17 cellular contexts compared by ENCODE assay signal in genomic region chr19:28578786-28579505, GRCh38.
"Had no signal": no experiment of that assay in that cellular context is flagged by ENCODE, and none has a peak within 500 bp of the region (broad histone marks: within the 10 kb centered on the region; RNA-seq: fewer than 3 reads in every experiment).

No MANE protein-coding gene starts in this region.

- H3K9me3 Mint-ChIP-seq: mesothelial cell of epicardium had no signal

- H3K36me3 Mint-ChIP-seq: mesothelial cell of epicardium, natural killer cell, neural progenitor cell had no signal

- H2AFZ ChIP-seq: neural progenitor cell had no signal

- H3K27me3 ChIP-seq: colonic mucosa, neural progenitor cell, ovary, stomach had no signal

- H3K9ac ChIP-seq: neural progenitor cell had no signal

- DNase-seq: colonic mucosa; effector CD4-positive, alpha-beta T cell; islet precursor cell; mammary epithelial cell; natural killer cell; nucleus accumbens; ovary; psoas muscle; stimulated activated CD4-positive, alpha-beta T cell treated with anti-CD3 and anti-CD28 coated beads, Interleukin-2, amount 100 ng/mL, for 24 hours; stimulated activated naive CD4-positive, alpha-beta T cell; stomach; substantia nigra had no signal

- H3K4me1 ChIP-seq: colonic mucosa, neural progenitor cell, psoas muscle had no signal

- ATAC-seq: natural killer cell, psoas muscle, sciatic nerve had no signal

- H3K9me3 ChIP-seq: colonic mucosa, ovary, psoas muscle, thoracic aorta had no signal

- H3K4me3 Mint-ChIP-seq: mesothelial cell of epicardium, natural killer cell, neural progenitor cell had no signal

- FAIRE-seq: frontal cortex had no signal

- H3K27ac ChIP-seq: colonic mucosa, neural progenitor cell, ovary, psoas muscle, stomach, thoracic aorta had no signal

- H3K4me3 ChIP-seq: colonic mucosa, neural progenitor cell, ovary, psoas muscle, stomach, thoracic aorta had no signal

- H3K36me3 ChIP-seq: colonic mucosa, neural progenitor cell, ovary, stomach, thoracic aorta had no signal

- H3K4me2 ChIP-seq: neural progenitor cell had no signal

- H3K27ac Mint-ChIP-seq: mesothelial cell of epicardium, natural killer cell, neural progenitor cell had no signal
